Comparison of ENCODE assay signal across 9 cellular contexts in the genomic region with DNA sequence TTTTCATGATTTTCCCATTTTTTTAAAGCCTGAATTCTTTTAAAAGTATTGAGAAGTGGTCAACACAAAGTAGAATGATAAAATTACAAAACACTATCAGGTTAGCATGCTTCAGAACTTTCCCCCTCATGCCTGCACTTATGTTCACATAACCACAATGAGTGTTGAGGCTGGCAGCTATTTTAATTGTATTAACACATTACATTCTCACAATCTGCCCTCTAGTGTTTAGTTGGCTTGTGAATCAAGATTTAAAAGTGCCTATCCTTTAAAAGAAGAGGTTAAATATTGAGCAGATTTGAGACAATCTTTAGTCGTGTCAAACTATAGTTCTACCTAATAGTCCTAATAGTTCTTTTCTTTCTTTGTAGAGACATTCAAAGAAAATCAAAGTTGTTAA.
DNase-seq lines count a peak whose midpoint lies in the region; ATAC-seq and TF ChIP-seq lines count a peak whose summit lies in the region.
"Had no signal": no experiment of that assay in that cellular context is flagged by ENCODE, and none has a peak within 500 bp of the region (broad histone marks: within the 10 kb centered on the region; RNA-seq: fewer than 3 reads in every experiment).

No MANE protein-coding gene starts in this region.

- whole genome bisulfite sequencing in smooth muscle cell (ENCODE audit: low lambda C conversion rate): 93% methylated on average over 1 of the region's 1 CpG

- H3K4me3 ChIP-seq in epithelial cell of esophagus (ENCODE audit: low read length): no peak overlapping the region
- H3K4me3 ChIP-seq in smooth muscle cell: no peak overlapping the region

- peak overlapping the region; percentile 95 for H3K27ac ChIP-seq in smooth muscle cell (ENCODE audit: low read depth)

- no peaks in the 10 kb centered on the region for H3K9me3 ChIP-seq in smooth muscle cell (replicated peaks; ENCODE audit: low read depth)

- peak overlapping the region; percentile 66 for H3K9ac ChIP-seq in smooth muscle cell (ENCODE audit: low read depth)

- TF ChIP-seq CTCF in epithelial cell of esophagus (IDR thresholded peaks at IDR 0.05; ENCODE audit: insufficient read depth, low read depth, low read length, missing control alignments): peak; percentile 26
- TF ChIP-seq CTCF in smooth muscle cell (IDR thresholded peaks at IDR 0.05; ENCODE audit: borderline replicate concordance, insufficient read depth, poor library complexity, severe bottlenecking): peak; percentile 13

- no peak for DNase-seq in Right ventricle myocardium superior
- DNase-seq in cardiac septum (ENCODE audit: low spot score): no peak
- DNase-seq in OCI-M1 (lab: John Stamatoyannopoulos, UW): peak; percentile 50
- DNase-seq in epithelial cell of esophagus (ENCODE audit: low read depth): peak; percentile 56
- DNase-seq in smooth muscle cell (lab: John Stamatoyannopoulos, UW; ENCODE audit: unreplicated experiment): no peak
- no peak for DNase-seq in effector CD4-positive, alpha-beta T cell
- no peak for DNase-seq in anterior cingulate cortex (lab: John Stamatoyannopoulos, UW)
- no peak for DNase-seq in nucleus accumbens (lab: John Stamatoyannopoulos, UW)
- DNase-seq: amniotic stem cell had no signal

- peaks cover 12% of the 10 kb centered on the region for H3K36me3 ChIP-seq in smooth muscle cell (ENCODE audit: low read depth)

- peak; percentile 51 for ATAC-seq in Right ventricle myocardium superior (ENCODE audit: poor library complexity)

- H3F3A ChIP-seq in smooth muscle cell (ENCODE audit: low read depth): peaks cover 16% of the 10 kb centered on the region

- H3K4me2 ChIP-seq in smooth muscle cell: peak overlapping the region; percentile 62

- peaks cover 13% of the 10 kb centered on the region for H3K4me1 ChIP-seq in smooth muscle cell (ENCODE audit: low read depth)

- no peaks in the 10 kb centered on the region for H3K27me3 ChIP-seq in smooth muscle cell (ENCODE audit: low read depth)

- intact Hi-C loops in Right ventricle myocardium superior (cut with DNase I) (no loop called here), cardiac septum (cut with DNase I) (no loop called here)

- no peaks in the 10 kb centered on the region for H4K20me1 ChIP-seq in smooth muscle cell (ENCODE audit: low read depth)

- no peak overlapping the region for H2AFZ ChIP-seq in smooth muscle cell (ENCODE audit: low read depth)

- no peaks in the 10 kb centered on the region for H3K79me2 ChIP-seq in smooth muscle cell (ENCODE audit: low read depth)

Comparison
In these comparisons a context has a peak if more than half of its experiments do, and no peak if none do; other contexts are left out.
1. DNase-seq: peak in OCI-M1 (single experiment) and epithelial cell of esophagus (single experiment); none in Right ventricle myocardium superior (single experiment), cardiac septum (single experiment), smooth muscle cell (single experiment), effector CD4-positive, alpha-beta T cell (single experiment), anterior cingulate cortex (0 of 58) and nucleus accumbens (0 of 56).